ENCODE assay signal across 22 cellular contexts in the genomic region with DNA sequence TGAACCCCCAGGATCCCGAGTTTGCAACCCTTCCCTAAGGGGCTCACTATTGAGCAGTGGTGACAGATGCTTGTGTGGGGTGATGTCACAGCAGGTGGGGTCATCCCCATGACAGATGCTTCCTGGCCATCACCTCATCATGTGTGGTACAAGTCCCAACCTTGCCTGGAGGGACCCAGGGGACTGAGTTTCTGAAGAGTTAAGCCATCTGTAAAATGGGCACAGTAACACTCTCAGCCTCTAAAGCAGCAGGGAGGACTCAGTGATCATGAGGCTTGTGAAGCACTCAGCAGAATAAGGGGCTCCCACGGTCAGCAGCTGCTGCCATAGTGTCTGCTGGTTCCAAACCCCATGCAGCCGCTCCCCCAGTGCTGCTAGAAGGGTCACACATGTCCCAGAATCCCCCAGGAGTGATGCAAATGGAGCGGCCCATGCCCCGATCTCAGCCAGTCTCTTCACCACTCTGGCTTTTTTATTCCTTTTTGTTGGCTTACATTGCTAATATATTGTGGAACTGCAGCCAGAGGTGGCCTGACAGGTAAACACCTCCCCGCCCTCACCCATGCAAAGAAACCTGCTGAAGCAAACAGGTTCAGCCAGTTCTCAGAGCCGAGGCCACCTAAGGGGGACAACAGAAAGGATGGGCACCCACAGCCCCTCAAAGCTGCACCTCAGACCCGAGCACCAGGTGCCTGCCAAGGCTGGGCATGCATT.
DNase-seq lines count a peak whose midpoint lies in the region; ATAC-seq and TF ChIP-seq lines count a peak whose summit lies in the region.
"Had no signal": no experiment of that assay in that cellular context is flagged by ENCODE, and none has a peak within 500 bp of the region (broad histone marks: within the 10 kb centered on the region; RNA-seq: fewer than 3 reads in every experiment).

No MANE protein-coding gene starts in this region.

- peak; percentile 50 for DNase-seq in SIG-M5 treated with dmso at 0.1 percent for 504 hours (lab: John Stamatoyannopoulos, UW; ENCODE audit: unreplicated experiment)
- DNase-seq in SIG-M5 (lab: John Stamatoyannopoulos, UW) = no peak
- DNase-seq in WTC11 (ENCODE audit: low spot score) = no peak
- DNase-seq in upper lobe of right lung = peak; percentile 54
- no peak for DNase-seq in nucleus accumbens (lab: John Stamatoyannopoulos, UW)
- no peak for DNase-seq in WERI-Rb-1
- no peak for DNase-seq in germinal center (ENCODE audit: low spot score)
- DNase-seq: activated CD4-positive, alpha-beta T cell treated with anti-CD3 and anti-CD28 coated beads, Interleukin-2, amount 50 U/mL, for 48 hours; activated gamma-delta T cell; AML-193; COR-L47; EL; H9; left cardiac atrium; NCI-H2081 treated with DMSO at 0.1 percent for 48 hours; NCI-H446 treated with DMSO at 0.1 percent for 48 hours; nephron progenitor cell; NK-92 treated with Interleukin-12 subunit alpha and Interleukin-12 subunit beta, amount 100 ng/mL, for 24 hours; stimulated activated naive CD4-positive, alpha-beta T cell treated with Interleukin-2 at 50 U/mL for 16 hours; T-helper 2 cell had no signal

- H3K27ac ChIP-seq in mucosa of rectum (ENCODE audit: low read depth in 2 of 2, low read length in 2 of 2) (peak overlapping the region; percentile 66 to 73), upper lobe of right lung (no peak overlapping the region), WERI-Rb-1 (no peak overlapping the region)
- H3K27ac ChIP-seq: coronary artery had no signal

- H3K9ac ChIP-seq in mucosa of rectum (ENCODE audit: low read depth in 1 of 2, low read length in 2 of 2) = peak overlapping the region in 1 of 2 donors; percentile 49

- H3K36me3 ChIP-seq in mucosa of rectum (ENCODE audit: control insufficient read depth in 2 of 2, insufficient read depth in 2 of 2, low read length in 2 of 2) = no peaks in the 10 kb centered on the region
- H3K36me3 ChIP-seq in upper lobe of right lung = no peaks in the 10 kb centered on the region
- no peaks in the 10 kb centered on the region; the same call in 1 of the 2 replicates for H3K36me3 ChIP-seq in WERI-Rb-1

- H3K4me1 ChIP-seq in mucosa of rectum (ENCODE audit: control insufficient read depth in 2 of 2, insufficient read depth in 2 of 2, low read length in 2 of 2) (peaks cover 28 to 47% of the 10 kb centered on the region in 2 donors), upper lobe of right lung (peaks cover 15% of the 10 kb centered on the region)

- CTCF ChIA-PET in WTC11 (lab: Charles Lee) = interaction anchor here (1.2 kb wide), 1 partner anchor 44 kb away, joined by 3 read pairs; no protein-coding TSS in a partner anchor

- H3K4me3 Mint-ChIP-seq in WTC11 = no peak overlapping the region
- H3K4me3 Mint-ChIP-seq: H9, nephron progenitor cell had no signal

- no peak for TF ChIP-seq CTCF in WTC11 (IDR thresholded peaks at IDR 0.05)
- no peak for TF ChIP-seq CTCF in upper lobe of right lung (IDR thresholded peaks at IDR 0.05)
- TF ChIP-seq CTCF in WERI-Rb-1 (IDR thresholded peaks at IDR 0.05; ENCODE audit: low read depth, low read length) = no peak

- intact Hi-C loops in upper lobe of right lung (cut with DNase I) = no loop called here

- peaks cover 6% of the 10 kb centered on the region for H3K27me3 Mint-ChIP-seq in WTC11 (ENCODE audit: low read depth)

- H3K9me3 Mint-ChIP-seq in WTC11 = peaks cover 31% of the 10 kb centered on the region

- H3K27me3 ChIP-seq in mucosa of rectum (ENCODE audit: control insufficient read depth in 2 of 2, insufficient read depth in 2 of 2, low read length in 2 of 2) (no peaks in the 10 kb centered on the region), upper lobe of right lung (no peaks in the 10 kb centered on the region), WERI-Rb-1 (ENCODE audit: insufficient read depth, low read depth, severe bottlenecking) (no peaks in the 10 kb centered on the region)

- H3K4me1 Mint-ChIP-seq in WTC11 = peaks cover 30% of the 10 kb centered on the region

- ATAC-seq in WTC11 = no peak
- ATAC-seq in upper lobe of right lung = peak; percentile 39
- ATAC-seq: left cardiac atrium had no signal

- peak overlapping the region; percentile 64 for H3K27ac Mint-ChIP-seq in WTC11

- H3K4me3 ChIP-seq in mucosa of rectum (ENCODE audit: low read length in 2 of 2) (no peak overlapping the region), upper lobe of right lung (no peak overlapping the region), WERI-Rb-1 (ENCODE audit: low read depth, low read length) (no peak overlapping the region)
- H3K4me3 ChIP-seq: coronary artery had no signal

- peaks cover 35% of the 10 kb centered on the region for H3K36me3 Mint-ChIP-seq in WTC11

- H3K9me3 ChIP-seq in mucosa of rectum (ENCODE audit: control insufficient read depth in 2 of 2, low read length in 2 of 2) (peaks cover 6% of the 10 kb centered on the region in 2 donors), upper lobe of right lung (peaks cover 16% of the 10 kb centered on the region), WERI-Rb-1 (ENCODE audit: severe bottlenecking) (peaks cover 18% of the 10 kb centered on the region)

- POLR2A ChIA-PET in WTC11 (lab: Charles Lee) = no interaction called here

TF ChIP-seq in WTC11, 78 proteins besides CTCF, POLR2A, EP300 and RAD21:
- TF ChIP-seq FOXK1 (CRISPR knock-in tag; IDR thresholded peaks at IDR 0.05) (no peak), IRF2 (CRISPR knock-in tag; IDR thresholded peaks at IDR 0.05; ENCODE audit: borderline replicate concordance, low read depth) (no peak), PRRX2 (CRISPR knock-in tag; IDR thresholded peaks at IDR 0.05) (no peak), NFATC4 (CRISPR knock-in tag; IDR thresholded peaks at IDR 0.05) (no peak), ZNF396 (CRISPR knock-in tag; IDR thresholded peaks at IDR 0.05; ENCODE audit: borderline replicate concordance) (no peak), SMAD3 (CRISPR knock-in tag; IDR thresholded peaks at IDR 0.05; ENCODE audit: borderline replicate concordance) (no peak), MYBL2 (CRISPR knock-in tag; IDR thresholded peaks at IDR 0.05) (no peak), CBFB (CRISPR knock-in tag; IDR thresholded peaks at IDR 0.05; ENCODE audit: low read depth) (no peak), FOXP1 (CRISPR knock-in tag; IDR thresholded peaks at IDR 0.05; ENCODE audit: borderline replicate concordance) (no peak), ESRRA (CRISPR knock-in tag; IDR thresholded peaks at IDR 0.05; ENCODE audit: borderline replicate concordance) (no peak), EMX1 (CRISPR knock-in tag; IDR thresholded peaks at IDR 0.05) (no peak)
- TF ChIP-seq, protein P1, sequence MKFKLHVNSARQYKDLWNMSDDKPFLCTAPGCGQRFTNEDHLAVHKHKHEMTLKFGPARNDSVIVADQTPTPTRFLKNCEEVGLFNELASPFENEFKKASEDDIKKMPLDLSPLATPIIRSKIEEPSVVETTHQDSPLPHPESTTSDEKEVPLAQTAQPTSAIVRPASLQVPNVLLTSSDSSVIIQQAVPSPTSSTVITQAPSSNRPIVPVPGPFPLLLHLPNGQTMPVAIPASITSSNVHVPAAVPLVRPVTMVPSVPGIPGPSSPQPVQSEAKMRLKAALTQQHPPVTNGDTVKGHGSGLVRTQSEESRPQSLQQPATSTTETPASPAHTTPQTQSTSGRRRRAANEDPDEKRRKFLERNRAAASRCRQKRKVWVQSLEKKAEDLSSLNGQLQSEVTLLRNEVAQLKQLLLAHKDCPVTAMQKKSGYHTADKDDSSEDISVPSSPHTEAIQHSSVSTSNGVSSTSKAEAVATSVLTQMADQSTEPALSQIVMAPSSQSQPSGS (CRISPR knock-in tag; IDR thresholded peaks at IDR 0.05; ENCODE audit: borderline replicate concordance, low read depth) = no peak
- TF ChIP-seq, protein P2, sequence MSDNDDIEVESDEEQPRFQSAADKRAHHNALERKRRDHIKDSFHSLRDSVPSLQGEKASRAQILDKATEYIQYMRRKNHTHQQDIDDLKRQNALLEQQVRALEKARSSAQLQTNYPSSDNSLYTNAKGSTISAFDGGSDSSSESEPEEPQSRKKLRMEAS (CRISPR knock-in tag; IDR thresholded peaks at IDR 0.05) = no peak
- TF ChIP-seq, protein P3, sequence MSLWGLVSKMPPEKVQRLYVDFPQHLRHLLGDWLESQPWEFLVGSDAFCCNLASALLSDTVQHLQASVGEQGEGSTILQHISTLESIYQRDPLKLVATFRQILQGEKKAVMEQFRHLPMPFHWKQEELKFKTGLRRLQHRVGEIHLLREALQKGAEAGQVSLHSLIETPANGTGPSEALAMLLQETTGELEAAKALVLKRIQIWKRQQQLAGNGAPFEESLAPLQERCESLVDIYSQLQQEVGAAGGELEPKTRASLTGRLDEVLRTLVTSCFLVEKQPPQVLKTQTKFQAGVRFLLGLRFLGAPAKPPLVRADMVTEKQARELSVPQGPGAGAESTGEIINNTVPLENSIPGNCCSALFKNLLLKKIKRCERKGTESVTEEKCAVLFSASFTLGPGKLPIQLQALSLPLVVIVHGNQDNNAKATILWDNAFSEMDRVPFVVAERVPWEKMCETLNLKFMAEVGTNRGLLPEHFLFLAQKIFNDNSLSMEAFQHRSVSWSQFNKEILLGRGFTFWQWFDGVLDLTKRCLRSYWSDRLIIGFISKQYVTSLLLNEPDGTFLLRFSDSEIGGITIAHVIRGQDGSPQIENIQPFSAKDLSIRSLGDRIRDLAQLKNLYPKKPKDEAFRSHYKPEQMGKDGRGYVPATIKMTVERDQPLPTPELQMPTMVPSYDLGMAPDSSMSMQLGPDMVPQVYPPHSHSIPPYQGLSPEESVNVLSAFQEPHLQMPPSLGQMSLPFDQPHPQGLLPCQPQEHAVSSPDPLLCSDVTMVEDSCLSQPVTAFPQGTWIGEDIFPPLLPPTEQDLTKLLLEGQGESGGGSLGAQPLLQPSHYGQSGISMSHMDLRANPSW (CRISPR knock-in tag; conservative IDR thresholded peaks at IDR 0.05; ENCODE audit: low read depth) = no peak
- TF ChIP-seq, protein P4, sequence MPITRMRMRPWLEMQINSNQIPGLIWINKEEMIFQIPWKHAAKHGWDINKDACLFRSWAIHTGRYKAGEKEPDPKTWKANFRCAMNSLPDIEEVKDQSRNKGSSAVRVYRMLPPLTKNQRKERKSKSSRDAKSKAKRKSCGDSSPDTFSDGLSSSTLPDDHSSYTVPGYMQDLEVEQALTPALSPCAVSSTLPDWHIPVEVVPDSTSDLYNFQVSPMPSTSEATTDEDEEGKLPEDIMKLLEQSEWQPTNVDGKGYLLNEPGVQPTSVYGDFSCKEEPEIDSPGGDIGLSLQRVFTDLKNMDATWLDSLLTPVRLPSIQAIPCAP (CRISPR knock-in tag; IDR thresholded peaks at IDR 0.05) = no peak

Comparison
In these comparisons a context has a peak if more than half of its experiments do, and no peak if none do; other contexts are left out.
1. DNase-seq: peak in SIG-M5 treated with dmso at 0.1 percent for 504 hours (single experiment) and upper lobe of right lung (single experiment); none in SIG-M5 (single experiment), WTC11 (single experiment), nucleus accumbens (0 of 56), WERI-Rb-1 (single experiment) and germinal center (single experiment).
2. H3K27ac ChIP-seq: peak in mucosa of rectum (2 of 2); none in upper lobe of right lung (single experiment) and WERI-Rb-1 (single experiment).